23 cellular contexts compared by ENCODE assay signal in the genomic region with DNA sequence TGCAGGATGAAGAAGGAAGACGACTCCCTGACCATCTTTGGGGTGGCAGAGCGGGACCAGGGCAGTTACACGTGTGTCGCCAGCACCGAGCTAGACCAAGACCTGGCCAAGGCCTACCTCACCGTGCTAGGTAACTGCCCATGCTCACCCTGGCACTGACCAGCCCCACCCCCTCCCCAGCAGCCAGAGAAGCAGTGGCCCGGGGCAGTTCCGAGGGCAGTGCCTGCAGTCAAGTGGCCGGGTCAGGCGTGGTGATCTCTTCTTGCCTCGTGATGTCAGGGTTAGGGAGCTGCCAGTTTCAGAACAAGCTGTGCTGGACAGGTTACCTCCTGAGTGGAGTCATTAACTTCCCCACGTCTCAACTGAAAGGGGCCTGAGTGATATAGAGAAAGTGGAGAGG.
"Had no signal": no experiment of that assay in that cellular context is flagged by ENCODE, and none has a peak within 500 bp of the region (broad histone marks: within the 10 kb centered on the region; RNA-seq: fewer than 3 reads in every experiment).

No MANE protein-coding gene starts in this region.

- H3K9me3 Mint-ChIP-seq: effector memory CD8-positive, alpha-beta T cell; immature natural killer cell; naive thymus-derived CD4-positive, alpha-beta T cell; nephron; type B pancreatic cell had no signal

- H3K9me3 ChIP-seq: right lobe of liver, stomach, tibial artery had no signal

- H3K4me3 Mint-ChIP-seq: effector memory CD8-positive, alpha-beta T cell; immature natural killer cell; naive thymus-derived CD4-positive, alpha-beta T cell; nephron; type B pancreatic cell had no signal

- H3K4me1 ChIP-seq: parathyroid adenoma, right lobe of liver, tibial artery had no signal

- H3K79me2 ChIP-seq: parathyroid adenoma had no signal

- H3K4me3 ChIP-seq: coronary artery, right lobe of liver, stomach, tibial artery had no signal

- DNase-seq: dermis blood vessel endothelial cell; effector memory CD8-positive, alpha-beta T cell; hypothalamus; immature natural killer cell; islet precursor cell; kidney glomerular epithelial cell; left colon; mammary epithelial cell; mesendoderm; midbrain; naive thymus-derived CD4-positive, alpha-beta T cell; right lobe of liver; small intestine; stimulated activated CD4-positive, alpha-beta T cell treated with anti-CD3 and anti-CD28 coated beads, Interleukin-15, amount 100 ng/mL, for 24 hours; stimulated activated CD4-positive, alpha-beta T cell treated with anti-CD3 and anti-CD28 coated beads, Interleukin-2, amount 100 ng/mL, for 48 hours; stimulated activated naive CD4-positive, alpha-beta T cell; stomach; tibial artery had no signal

- H3K27me3 ChIP-seq: right lobe of liver, tibial artery had no signal

- H3K27ac Mint-ChIP-seq: effector memory CD8-positive, alpha-beta T cell; immature natural killer cell; naive thymus-derived CD4-positive, alpha-beta T cell; nephron; progenitor cell of endocrine pancreas; type B pancreatic cell had no signal

- H2AFZ ChIP-seq: parathyroid adenoma had no signal

- H3K36me3 Mint-ChIP-seq: immature natural killer cell; naive thymus-derived CD4-positive, alpha-beta T cell; type B pancreatic cell had no signal

- H3K9ac ChIP-seq: parathyroid adenoma had no signal

- H3K27ac ChIP-seq: coronary artery, parathyroid adenoma, right lobe of liver, stomach, tibial artery had no signal

- H3K36me3 ChIP-seq: right lobe of liver had no signal

- H3K4me1 Mint-ChIP-seq: immature natural killer cell, nephron had no signal
